14 cellular contexts compared by ENCODE assay signal in the genomic region with DNA sequence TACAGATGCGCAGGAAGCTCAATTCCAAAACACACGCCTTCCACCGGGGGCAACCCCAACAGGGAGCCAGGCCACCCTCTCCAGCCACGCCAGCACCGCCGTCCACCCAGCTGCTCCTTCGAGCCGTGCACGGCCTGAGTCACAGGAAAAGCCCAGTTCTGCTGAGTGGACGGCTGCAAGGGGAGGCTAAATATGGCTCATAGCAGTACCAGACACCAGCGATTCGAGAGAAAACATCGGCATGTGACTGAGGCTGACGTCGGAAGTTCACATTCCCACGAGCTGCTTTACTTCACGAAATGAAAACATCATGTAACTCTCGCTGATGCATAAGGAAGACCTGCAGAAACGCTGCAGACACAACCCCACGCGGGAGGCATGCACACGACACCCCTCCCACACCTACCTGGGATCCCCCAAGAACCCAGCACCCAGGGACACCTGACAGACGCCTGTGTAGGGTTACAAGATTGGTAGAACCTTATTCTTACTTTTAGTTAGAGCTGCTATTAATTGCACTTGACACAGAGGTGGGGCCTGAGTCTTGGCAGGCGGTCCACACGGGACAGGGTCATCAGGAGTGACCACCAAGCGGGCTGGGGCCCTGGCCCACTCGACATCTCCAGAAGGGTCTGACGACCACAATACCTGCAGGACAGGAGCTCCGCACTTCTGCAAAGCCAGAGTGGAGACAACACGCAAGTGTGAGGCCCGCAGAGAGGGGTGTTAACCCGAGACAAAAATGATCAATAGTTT.
A peak's percentile ranks its signal among the peaks of the same experiment; 100 is the strongest.
DNase-seq lines count a peak whose midpoint lies in the region; ATAC-seq and TF ChIP-seq lines count a peak whose summit lies in the region.
"Had no signal": no experiment of that assay in that cellular context is flagged by ENCODE, and none has a peak within 500 bp of the region (broad histone marks: within the 10 kb centered on the region; RNA-seq: fewer than 3 reads in every experiment).

No MANE protein-coding gene starts in this region.

- H3K4me3 ChIP-seq in AG10803 (ENCODE audit: low read length) (no peak overlapping the region), cardiac muscle cell (no peak overlapping the region)

- H3K9me3 Mint-ChIP-seq in stimulated activated memory B cell treated with anti-CD40 and anti-IgM and Interleukin-4, amounts not matched to agents 10 μg/mL and 1 μg/mL and 100 μg/mL, for 72 hours = peaks cover 6% of the 10 kb centered on the region

- DNase-seq in AG10803 (ENCODE audit: low read depth) = peak; percentile 22
- peak in 1 of 2 donors; percentile 44 for DNase-seq in cardiac muscle cell (ENCODE audit: low read depth in 1 of 2, low spot score in 1 of 2)
- no peak for DNase-seq in omental fat pad (ENCODE audit: low spot score)
- DNase-seq in GDM1 (lab: John Stamatoyannopoulos, UW) = no peak
- DNase-seq: activated CD4-positive, alpha-beta T cell treated with anti-CD3 and anti-CD28 coated beads for 48 hours; amniotic stem cell; NCI-H1930; RPMI8226; small intestine; stimulated activated naive CD4-positive, alpha-beta T cell treated with Interleukin-2 at 50 U/mL for 16 hours had no signal

- no peaks in the 10 kb centered on the region for H3K27me3 Mint-ChIP-seq in stimulated activated memory B cell treated with anti-CD40 and anti-IgM and Interleukin-4, amounts not matched to agents 10 μg/mL and 1 μg/mL and 100 μg/mL, for 72 hours

- peak; percentile 24 for ATAC-seq in omental fat pad (ENCODE audit: low FRiP score)
- no peak for ATAC-seq in GM19035 (IDR thresholded peaks at IDR 0.05; ENCODE audit: unreplicated experiment)
- ATAC-seq in HG03432 (IDR thresholded peaks at IDR 0.05; ENCODE audit: unreplicated experiment) = no peak
- ATAC-seq in stimulated activated memory B cell treated with anti-CD40 and anti-IgM and Interleukin-4, amounts not matched to agents 10 μg/mL and 1 μg/mL and 100 μg/mL, for 72 hours = no peak

- H3K4me3 Mint-ChIP-seq in stimulated activated memory B cell treated with anti-CD40 and anti-IgM and Interleukin-4, amounts not matched to agents 10 μg/mL and 1 μg/mL and 100 μg/mL, for 72 hours = no peak overlapping the region

- H3K4me1 ChIP-seq in cardiac muscle cell (ENCODE audit: low read depth) = peaks cover 27% of the 10 kb centered on the region

- no peak overlapping the region for H3K27ac Mint-ChIP-seq in stimulated activated memory B cell treated with anti-CD40 and anti-IgM and Interleukin-4, amounts not matched to agents 10 μg/mL and 1 μg/mL and 100 μg/mL, for 72 hours

- H3K4me1 Mint-ChIP-seq in stimulated activated memory B cell treated with anti-CD40 and anti-IgM and Interleukin-4, amounts not matched to agents 10 μg/mL and 1 μg/mL and 100 μg/mL, for 72 hours = peaks cover 83% of the 10 kb centered on the region

- H3K27me3 ChIP-seq in cardiac muscle cell = no peaks in the 10 kb centered on the region

- H3K27ac ChIP-seq in angular gyrus (ENCODE audit: low read depth, low read length) (peak overlapping the region; percentile 9), cardiac muscle cell (peak overlapping the region; percentile 41)

- no peak for TF ChIP-seq CTCF in AG10803 (conservative IDR thresholded peaks at IDR 0.05; ENCODE audit: low read length)
- TF ChIP-seq CTCF in cardiac muscle cell (IDR thresholded peaks at IDR 0.05; ENCODE audit: low read depth, low read length) = no peak
- no peak for TF ChIP-seq CTCF in omental fat pad (IDR thresholded peaks at IDR 0.05)

- H3K9me3 ChIP-seq in cardiac muscle cell (ENCODE audit: low read depth) = no peaks in the 10 kb centered on the region

- H3K36me3 ChIP-seq in cardiac muscle cell = no peaks in the 10 kb centered on the region

- H3K36me3 Mint-ChIP-seq in stimulated activated memory B cell treated with anti-CD40 and anti-IgM and Interleukin-4, amounts not matched to agents 10 μg/mL and 1 μg/mL and 100 μg/mL, for 72 hours = peaks cover 43% of the 10 kb centered on the region
